26 cellular contexts compared by ENCODE assay signal in genomic region chr22:47157486-47158270, GRCh38.
"Had no signal": no experiment of that assay in that cellular context is flagged by ENCODE, and none has a peak within 500 bp of the region (broad histone marks: within the 10 kb centered on the region; RNA-seq: fewer than 3 reads in every experiment).

No MANE protein-coding gene starts in this region.

- H3K9me3 ChIP-seq: gastroesophageal sphincter, neutrophil, pancreas, stomach, thyroid gland, vagina had no signal

- H3K36me3 ChIP-seq: pancreas, thyroid gland, vagina had no signal

- H3K4me1 ChIP-seq: foreskin keratinocyte had no signal

- H3K27me3 ChIP-seq: esophagus muscularis mucosa, foreskin keratinocyte, gastroesophageal sphincter, heart right ventricle, neutrophil, pancreas, stomach, thyroid gland, vagina had no signal

- DNase-seq: dermis blood vessel endothelial cell; effector memory CD4-positive, alpha-beta T cell; foreskin keratinocyte; hippocampal formation; kidney glomerular epithelial cell; natural killer cell; stimulated activated CD4-positive, alpha-beta T cell treated with anti-CD3 and anti-CD28 coated beads, Interleukin-12 subunit alpha, Interleukin-12 subunit beta, amount 100 ng/mL, for 4 hours; stimulated activated CD4-positive, alpha-beta T cell treated with anti-CD3 and anti-CD28 coated beads, Interleukin-1b, Interleukin-23, amount 100 ng/mL, for 48 hours; stimulated activated CD4-positive, alpha-beta T cell treated with anti-CD3 and anti-CD28 coated beads, Interleukin-4, amount 100 ng/mL, for 24 hours; stimulated activated naive CD4-positive, alpha-beta T cell treated with Interleukin-2 at 50 U/mL for 16 hours; stomach; thyroid gland; trophoblast cell had no signal

- H3K4me2 ChIP-seq: smooth muscle cell had no signal

- H3K4me3 ChIP-seq: coronary artery, esophagus muscularis mucosa, gastroesophageal sphincter, heart right ventricle, lung, smooth muscle cell, stomach, thyroid gland, vagina had no signal

- H3K27ac ChIP-seq: coronary artery, esophagus muscularis mucosa, foreskin keratinocyte, gastroesophageal sphincter, heart right ventricle, neutrophil, stomach, thyroid gland, vagina had no signal

- ATAC-seq: foreskin keratinocyte; gastroesophageal sphincter; heart right ventricle; natural killer cell; sciatic nerve; stimulated activated effector memory CD8-positive, alpha-beta T cell treated with anti-CD3 and anti-CD28 coated beads, Interleukin-12 subunit alpha, Interleukin-12 subunit beta, amount 100 ng/mL, for 72 hours had no signal

- FAIRE-seq: endothelial cell of umbilical vein, islet of Langerhans, pancreas had no signal
